8 cellular contexts compared by ENCODE assay signal in genomic region chr7:33932832-33933468, GRCh38. TPM values are rescaled to one million over a fixed set of nuclear protein-coding genes. Genes with fewer than 3 reads are reported as not detected.
DNase-seq lines count a peak whose midpoint lies in the region; ATAC-seq and TF ChIP-seq lines count a peak whose summit lies in the region.

No MANE protein-coding gene starts in this region.

- dilution Hi-C loops in IMR-90 (cut with HindIII; ENCODE audit: low sequenced_read_pairs, unreplicated experiment): no loop called here

- peak overlapping the region; percentile 73; the same call in 1 of the 2 replicates for H2BK20ac ChIP-seq in IMR-90 (ENCODE audit: low read depth, low read length)

- H3K27me3 ChIP-seq in IMR-90 (ENCODE audit: control insufficient read depth, insufficient read depth, low read length): no peaks in the 10 kb centered on the region
- H3K27me3 ChIP-seq in neural cell (ENCODE audit: insufficient read depth, low read depth, low read length): no peaks in the 10 kb centered on the region

- TF ChIP-seq CTCF in GM20000 (IDR thresholded peaks at IDR 0.05; ENCODE audit: extremely low read depth, missing control alignments): peak; percentile 73
- TF ChIP-seq CTCF in IMR-90 (conservative IDR thresholded peaks at IDR 0.05; ENCODE audit: low read depth, low read length): peak; percentile 93
- TF ChIP-seq CTCF in neural cell (IDR thresholded peaks at IDR 0.05; ENCODE audit: poor library complexity, severe bottlenecking): peak; percentile 92

- peak overlapping the region; percentile 43; the same call in 1 of the 2 replicates for H3K18ac ChIP-seq in IMR-90 (ENCODE audit: low read depth, low read length)

- no peaks in the 10 kb centered on the region for H3K79me2 ChIP-seq in neural cell (replicated peaks; ENCODE audit: insufficient read depth, low read length)

- peak overlapping the region; percentile 80 for H3K14ac ChIP-seq in IMR-90 (replicated peaks; ENCODE audit: low read depth, low read length)

- peak overlapping the region; percentile 78 for H2AK5ac ChIP-seq in IMR-90 (ENCODE audit: low read depth, low read length)

- H3K4me3 Mint-ChIP-seq in activated T-cell treated with anti-CD3 and anti-CD28 coated beads, Interleukin-2, amount 50 U/mL, for 4 hours: no peak overlapping the region

- H3K4me1 ChIP-seq in IMR-90 (ENCODE audit: control insufficient read depth, insufficient read depth, low read length): peaks cover 11% of the 10 kb centered on the region

- DNase-seq in COLO829 (ENCODE audit: low spot score) (peak; percentile 85), GM20000 (ENCODE audit: low spot score) (peak; percentile 67), IMR-90 (peak; percentile 83), OCI-M2 (lab: John Stamatoyannopoulos, UW; ENCODE audit: unreplicated experiment) (peak; percentile 4), fibroblast of peridontal ligament (ENCODE audit: extremely low read depth) (peak; percentile 96)
- DNase-seq in activated T-cell treated with anti-CD3 and anti-CD28 coated beads, Interleukin-2, amount 50 U/mL, for 4 hours: peak; percentile 47
- peak; percentile 71 for DNase-seq in stimulated activated naive CD8-positive, alpha-beta T cell treated with anti-CD3 and anti-CD28 coated beads, Interleukin-15, Interleukin-2, amounts not matched to agents 100 U/mL and 50 U/mL, for 24 hours

- intact Hi-C loops in IMR-90 (cut with micrococcal nuclease): loop anchor here (1.0 to 10.0 kb wide), 6 partner anchors 46 to 748 kb away; no protein-coding TSS in a partner anchor

- no peaks in the 10 kb centered on the region for H4K20me1 ChIP-seq in IMR-90 (ENCODE audit: insufficient read depth, low read length)
- no peaks in the 10 kb centered on the region for H4K20me1 ChIP-seq in neural cell (ENCODE audit: insufficient read depth)

- no peak overlapping the region; the same call in 1 of the 2 replicates for H3K9ac ChIP-seq in IMR-90 (ENCODE audit: low read depth, low read length)
- no peak overlapping the region for H3K9ac ChIP-seq in neural cell (ENCODE audit: low read length)

- no peak for TF ChIP-seq EP300 in neural cell (conservative IDR thresholded peaks at IDR 0.05; ENCODE audit: poor library complexity, severe bottlenecking)

- H3K9me3 ChIP-seq in IMR-90 (ENCODE audit: control insufficient read depth, insufficient read depth, low read length) (no peaks in the 10 kb centered on the region), neural cell (ENCODE audit: low read length) (no peaks in the 10 kb centered on the region)

- CTCF ChIA-PET in IMR-90 (lab: Yijun Ruan, JAX): interaction anchor here (0.6 to 1.7 kb wide), 36 partner anchors 9 to 691 kb away, joined by 3 to 20 read pairs (median 4); no protein-coding TSS in a partner anchor

- in situ Hi-C loops in IMR-90 (cut with MboI; ENCODE audit: low sequenced_read_pairs): loop anchor here (10.0 kb wide), 2 partner anchors 508 to 678 kb away; no protein-coding TSS in a partner anchor

- WGBS in IMR-90 (ENCODE audit: extremely low coverage in 2 of 2, insufficient read length in 1 of 2), 2 experiments: 9% methylated on average over 4 of the region's 15 CpGs; no CpG with 5 or more reads in 1 of the 2 experiments

- H2AFZ ChIP-seq in IMR-90 (replicated peaks; ENCODE audit: low read length, poor library complexity) (peak overlapping the region; percentile 71), neural cell (ENCODE audit: low read depth, low read length) (no peak overlapping the region)

- no peaks in the 10 kb centered on the region for H3K9me1 ChIP-seq in IMR-90 (ENCODE audit: insufficient read depth, low read length)

- H3K4me1 Mint-ChIP-seq in activated T-cell treated with anti-CD3 and anti-CD28 coated beads, Interleukin-2, amount 50 U/mL, for 4 hours (ENCODE audit: low read depth): no peaks in the 10 kb centered on the region

- H4K8ac ChIP-seq in IMR-90 (ENCODE audit: low read depth in 2 of 2, low read length in 2 of 2): peak overlapping the region; percentile 72 to 82

- no peaks in the 10 kb centered on the region for H3K79me1 ChIP-seq in IMR-90 (ENCODE audit: low read depth in 1 of 2, low read length in 2 of 2)

- H3K9me2 ChIP-seq in neural cell (ENCODE audit: insufficient read depth, low read length): no peaks in the 10 kb centered on the region

- peak; percentile 87 for ATAC-seq in IMR-90 (ENCODE audit: low read depth)
- ATAC-seq in activated T-cell treated with anti-CD3 and anti-CD28 coated beads, Interleukin-2, amount 50 U/mL, for 4 hours: peak in 1 of 2 donors; percentile 65
- peak; percentile 57 for ATAC-seq in stimulated activated naive CD8-positive, alpha-beta T cell treated with anti-CD3 and anti-CD28 coated beads, Interleukin-15, Interleukin-2, amounts not matched to agents 100 U/mL and 50 U/mL, for 24 hours

- peak; percentile 88 for TF ChIP-seq RAD21 in IMR-90 (IDR thresholded peaks at IDR 0.05; ENCODE audit: low read length)
- peak; percentile 87 for TF ChIP-seq RAD21 in neural cell (conservative IDR thresholded peaks at IDR 0.05)

- peak overlapping the region; percentile 90 for H2BK5ac ChIP-seq in IMR-90 (ENCODE audit: low read depth, low read length, poor library complexity, severe bottlenecking)

- H3K27ac ChIP-seq in IMR-90 (ENCODE audit: insufficient read depth, low read length): no peak overlapping the region
- no peak overlapping the region for H3K27ac ChIP-seq in neural cell (ENCODE audit: low read length)

- H3K56ac ChIP-seq in IMR-90 (ENCODE audit: extremely low read depth, insufficient read depth, low read length): peak overlapping the region; percentile 20; the same call in 1 of the 2 replicates

- no peak for TF ChIP-seq POLR2A in IMR-90 (IDR thresholded peaks at IDR 0.05; ENCODE audit: low read depth, low read length)

- H3K36me3 Mint-ChIP-seq in activated T-cell treated with anti-CD3 and anti-CD28 coated beads, Interleukin-2, amount 50 U/mL, for 4 hours (ENCODE audit: insufficient read depth): no peaks in the 10 kb centered on the region

- H3K23ac ChIP-seq in IMR-90 (ENCODE audit: low read depth, low read length): 0 out of 2 replicates have a peak overlapping the region, but pooled peaks have one; percentile 9

- H3K4me3 ChIP-seq in IMR-90 (ENCODE audit: insufficient read depth, low read depth, low read length) (no peak overlapping the region), neural cell (ENCODE audit: low read length) (no peak overlapping the region)

- POLR2A ChIA-PET in IMR-90 (lab: Charles Lee; ENCODE audit: unreplicated experiment): no interaction called here

- H2AK9ac ChIP-seq in IMR-90 (replicated peaks; ENCODE audit: low read depth, low read length, poor library complexity): no peak overlapping the region

- H3K36me3 ChIP-seq in IMR-90 (ENCODE audit: control insufficient read depth, insufficient read depth, low read length) (no peaks in the 10 kb centered on the region; the same call in 1 of the 2 replicates), neural cell (ENCODE audit: insufficient read depth, low read length) (no peaks in the 10 kb centered on the region)

- H3K4ac ChIP-seq in IMR-90 (ENCODE audit: low read depth, low read length): peak overlapping the region; percentile 84

- no TSS peak for BruUV-seq in IMR-90 (replicated peaks; lab: Mats Ljungman, UMichigan)

- H3K9me3 Mint-ChIP-seq in activated T-cell treated with anti-CD3 and anti-CD28 coated beads, Interleukin-2, amount 50 U/mL, for 4 hours: no peaks in the 10 kb centered on the region

- H2BK15ac ChIP-seq in IMR-90 (ENCODE audit: low read depth, low read length): peak overlapping the region; percentile 64; the same call in 1 of the 3 replicates

- H3F3A ChIP-seq in neural cell (ENCODE audit: insufficient read depth, low read length, poor library complexity, severe bottlenecking): no peaks in the 10 kb centered on the region

- peaks cover 17% of the 10 kb centered on the region for H3K27me3 Mint-ChIP-seq in activated T-cell treated with anti-CD3 and anti-CD28 coated beads, Interleukin-2, amount 50 U/mL, for 4 hours (ENCODE audit: low read depth)

- H2BK120ac ChIP-seq in IMR-90 (ENCODE audit: low read depth, low read length): peak overlapping the region; percentile 73

- peak overlapping the region; percentile 19; the same call in 1 of the 2 replicates for H4K5ac ChIP-seq in IMR-90 (ENCODE audit: low read depth, low read length)

- H3K4me2 ChIP-seq in IMR-90 (ENCODE audit: low read depth, low read length): peak overlapping the region; percentile 45; the same call in 1 of the 2 replicates
- no peak overlapping the region for H3K4me2 ChIP-seq in neural cell (ENCODE audit: low read length)

- H4K91ac ChIP-seq in IMR-90 (ENCODE audit: insufficient read depth, low read depth, low read length): peak overlapping the region; percentile 64

TF ChIP-seq in IMR-90, 13 proteins besides CTCF, POLR2A, EP300 and RAD21:
- TF ChIP-seq USF2 (IDR thresholded peaks at IDR 0.05; ENCODE audit: low read depth, low read length) (no peak), SMC3 (IDR thresholded peaks at IDR 0.05; ENCODE audit: low read depth, low read length) (peak; percentile 93)

TF ChIP-seq in neural cell, 6 proteins besides CTCF, POLR2A, EP300 and RAD21:
- peak; percentile 97 for TF ChIP-seq SMC3 (conservative IDR thresholded peaks at IDR 0.05; ENCODE audit: poor library complexity)
- TF ChIP-seq MXI1 (conservative IDR thresholded peaks at IDR 0.05; ENCODE audit: poor library complexity, severe bottlenecking): no peak
TF ChIP-seq in neural cell: peak in this region for 1.

RNA-seq across cellular contexts. Expression of gene BMPER, which starts 27.6 kb away (rescaled TPM):
- total RNA-seq in IMR-90 (2012; rRNA removed): 7.5 and 7.9 TPM in 2 replicates
- 4.6 and 6.2 TPM in 2 replicates for polyA plus RNA-seq in IMR-90 (2012; rRNA removed)
- 4.7 and 5.8 TPM in 2 replicates for polyA plus RNA-seq in IMR-90 (2012; cell fraction: cytosol; rRNA removed)
- polyA plus RNA-seq in IMR-90 (2012; cell fraction: nucleus; rRNA removed; ENCODE audit: low replicate concordance): 6.5 and 7.8 TPM in 2 replicates
- total RNA-seq in activated T-cell treated with anti-CD3 and anti-CD28 coated beads, Interleukin-2, amount 50 U/mL, for 4 hours: under 1 TPM in 1 of 3 donors, not detected in 2; 0.16 TPM
- 2.1 and 3.1 TPM in 2 replicates for polyA plus RNA-seq in neural cell
- polyA minus RNA-seq in neural cell: 3.7 and 4.1 TPM in 2 replicates

Comparison
In these comparisons a context has a peak if more than half of its experiments do, and no peak if none do; other contexts are left out.
1. DNase-seq: peak in every context shown above with its lines; median percentile 96 in fibroblast of peridontal ligament; 85 in COLO829; 83 in IMR-90; 71 in stimulated activated naive CD8-positive, alpha-beta T cell treated with anti-CD3 and anti-CD28 coated beads, Interleukin-15, Interleukin-2, amounts not matched to agents 100 U/mL and 50 U/mL, for 24 hours; 67 in GM20000; 47 in activated T-cell treated with anti-CD3 and anti-CD28 coated beads, Interleukin-2, amount 50 U/mL, for 4 hours; 4 in OCI-M2.